In genomic region chr10:114876602-114877300, GRCh38 we compare ENCODE assay signal across 1 cellular context.
TF ChIP-seq lines count a peak whose summit lies in the region.

No MANE protein-coding gene starts in this region.

TF ChIP-seq in HepG2, 621 proteins besides CTCF, POLR2A, EP300 and RAD21 (continued from another document and continues in another):
- TF ChIP-seq ZFP91 (CRISPR knock-in tag; IDR thresholded peaks at IDR 0.05; ENCODE audit: borderline replicate concordance), result peak; percentile 42; the same call in 1 of the 2 replicates
- TF ChIP-seq KDM2A (CRISPR knock-in tag; IDR thresholded peaks at IDR 0.05; ENCODE audit: borderline replicate concordance, low read depth), result peak; percentile 57; the same call in 1 of the 2 replicates
- TF ChIP-seq CEBPB (IDR thresholded peaks at IDR 0.05; ENCODE audit: borderline replicate concordance, low read depth, low read length), result peak; percentile 44; the same call in 1 of the 2 replicates
- TF ChIP-seq, protein P1, sequence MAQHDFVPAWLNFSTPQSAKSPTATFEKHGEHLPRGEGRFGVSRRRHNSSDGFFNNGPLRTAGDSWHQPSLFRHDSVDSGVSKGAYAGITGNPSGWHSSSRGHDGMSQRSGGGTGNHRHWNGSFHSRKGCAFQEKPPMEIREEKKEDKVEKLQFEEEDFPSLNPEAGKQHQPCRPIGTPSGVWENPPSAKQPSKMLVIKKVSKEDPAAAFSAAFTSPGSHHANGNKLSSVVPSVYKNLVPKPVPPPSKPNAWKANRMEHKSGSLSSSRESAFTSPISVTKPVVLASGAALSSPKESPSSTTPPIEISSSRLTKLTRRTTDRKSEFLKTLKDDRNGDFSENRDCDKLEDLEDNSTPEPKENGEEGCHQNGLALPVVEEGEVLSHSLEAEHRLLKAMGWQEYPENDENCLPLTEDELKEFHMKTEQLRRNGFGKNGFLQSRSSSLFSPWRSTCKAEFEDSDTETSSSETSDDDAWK (CRISPR knock-in tag; IDR thresholded peaks at IDR 0.05), result no peak
- TF ChIP-seq ELF3 (CRISPR knock-in tag; IDR thresholded peaks at IDR 0.05), result 0 out of 2 replicates have a peak, but pooled peaks have one; percentile 12
- TF ChIP-seq RXRB (CRISPR knock-in tag; IDR thresholded peaks at IDR 0.05; ENCODE audit: borderline replicate concordance), result 0 out of 2 replicates have a peak, but pooled peaks have one; percentile 40
- no peak for TF ChIP-seq HES4 (CRISPR knock-in tag; IDR thresholded peaks at IDR 0.05; ENCODE audit: borderline replicate concordance)
- TF ChIP-seq, protein P2, sequence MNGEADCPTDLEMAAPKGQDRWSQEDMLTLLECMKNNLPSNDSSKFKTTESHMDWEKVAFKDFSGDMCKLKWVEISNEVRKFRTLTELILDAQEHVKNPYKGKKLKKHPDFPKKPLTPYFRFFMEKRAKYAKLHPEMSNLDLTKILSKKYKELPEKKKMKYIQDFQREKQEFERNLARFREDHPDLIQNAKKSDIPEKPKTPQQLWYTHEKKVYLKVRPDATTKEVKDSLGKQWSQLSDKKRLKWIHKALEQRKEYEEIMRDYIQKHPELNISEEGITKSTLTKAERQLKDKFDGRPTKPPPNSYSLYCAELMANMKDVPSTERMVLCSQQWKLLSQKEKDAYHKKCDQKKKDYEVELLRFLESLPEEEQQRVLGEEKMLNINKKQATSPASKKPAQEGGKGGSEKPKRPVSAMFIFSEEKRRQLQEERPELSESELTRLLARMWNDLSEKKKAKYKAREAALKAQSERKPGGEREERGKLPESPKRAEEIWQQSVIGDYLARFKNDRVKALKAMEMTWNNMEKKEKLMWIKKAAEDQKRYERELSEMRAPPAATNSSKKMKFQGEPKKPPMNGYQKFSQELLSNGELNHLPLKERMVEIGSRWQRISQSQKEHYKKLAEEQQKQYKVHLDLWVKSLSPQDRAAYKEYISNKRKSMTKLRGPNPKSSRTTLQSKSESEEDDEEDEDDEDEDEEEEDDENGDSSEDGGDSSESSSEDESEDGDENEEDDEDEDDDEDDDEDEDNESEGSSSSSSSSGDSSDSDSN (CRISPR knock-in tag; IDR thresholded peaks at IDR 0.05), result no peak
- no peak for TF ChIP-seq ATF4 (CRISPR knock-in tag; IDR thresholded peaks at IDR 0.05)
- TF ChIP-seq ZNF180 (CRISPR knock-in tag; IDR thresholded peaks at IDR 0.05; ENCODE audit: borderline replicate concordance, low read depth), result no peak
- 0 out of 2 replicates have a peak, but pooled peaks have one; percentile 22 for TF ChIP-seq KMT2A (CRISPR knock-in tag; IDR thresholded peaks at IDR 0.05)
- TF ChIP-seq ZNF605 (CRISPR knock-in tag; IDR thresholded peaks at IDR 0.05), result peak; percentile 52; the same call in 1 of the 2 replicates
- 0 out of 2 replicates have a peak, but pooled peaks have one; percentile 31 for TF ChIP-seq ZNF710 (CRISPR knock-in tag; IDR thresholded peaks at IDR 0.05; ENCODE audit: borderline replicate concordance)
- 0 out of 2 replicates have a peak, but pooled peaks have one; percentile 31 for TF ChIP-seq HDAC1 (CRISPR knock-in tag; IDR thresholded peaks at IDR 0.05)
- TF ChIP-seq, protein P3, sequence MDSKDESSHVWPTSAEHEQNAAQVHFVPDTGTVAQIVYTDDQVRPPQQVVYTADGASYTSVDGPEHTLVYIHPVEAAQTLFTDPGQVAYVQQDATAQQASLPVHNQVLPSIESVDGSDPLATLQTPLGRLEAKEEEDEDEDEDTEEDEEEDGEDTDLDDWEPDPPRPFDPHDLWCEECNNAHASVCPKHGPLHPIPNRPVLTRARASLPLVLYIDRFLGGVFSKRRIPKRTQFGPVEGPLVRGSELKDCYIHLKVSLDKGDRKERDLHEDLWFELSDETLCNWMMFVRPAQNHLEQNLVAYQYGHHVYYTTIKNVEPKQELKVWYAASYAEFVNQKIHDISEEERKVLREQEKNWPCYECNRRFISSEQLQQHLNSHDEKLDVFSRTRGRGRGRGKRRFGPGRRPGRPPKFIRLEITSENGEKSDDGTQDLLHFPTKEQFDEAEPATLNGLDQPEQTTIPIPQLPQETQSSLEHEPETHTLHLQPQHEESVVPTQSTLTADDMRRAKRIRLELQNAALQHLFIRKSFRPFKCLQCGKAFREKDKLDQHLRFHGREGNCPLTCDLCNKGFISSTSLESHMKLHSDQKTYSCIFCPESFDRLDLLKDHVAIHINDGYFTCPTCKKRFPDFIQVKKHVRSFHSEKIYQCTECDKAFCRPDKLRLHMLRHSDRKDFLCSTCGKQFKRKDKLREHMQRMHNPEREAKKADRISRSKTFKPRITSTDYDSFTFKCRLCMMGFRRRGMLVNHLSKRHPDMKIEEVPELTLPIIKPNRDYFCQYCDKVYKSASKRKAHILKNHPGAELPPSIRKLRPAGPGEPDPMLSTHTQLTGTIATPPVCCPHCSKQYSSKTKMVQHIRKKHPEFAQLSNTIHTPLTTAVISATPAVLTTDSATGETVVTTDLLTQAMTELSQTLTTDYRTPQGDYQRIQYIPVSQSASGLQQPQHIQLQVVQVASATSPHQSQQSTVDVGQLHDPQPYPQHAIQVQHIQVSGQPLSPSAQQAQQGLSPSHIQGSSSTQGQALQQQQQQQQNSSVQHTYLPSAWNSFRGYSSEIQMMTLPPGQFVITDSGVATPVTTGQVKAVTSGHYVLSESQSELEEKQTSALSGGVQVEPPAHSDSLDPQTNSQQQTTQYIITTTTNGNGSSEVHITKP (CRISPR knock-in tag; IDR thresholded peaks at IDR 0.05; ENCODE audit: low read depth), result 0 out of 2 replicates have a peak, but pooled peaks have one; percentile 23
- peak; percentile 80 for TF ChIP-seq SMC3 (IDR thresholded peaks at IDR 0.05; ENCODE audit: low read length)
- no peak for TF ChIP-seq BCLAF1 (IDR thresholded peaks at IDR 0.05)
- TF ChIP-seq GATAD1 (CRISPR knock-in tag; IDR thresholded peaks at IDR 0.05), result peak; percentile 39; the same call in 1 of the 2 replicates
- no peak for TF ChIP-seq ZNF20 (CRISPR knock-in tag; IDR thresholded peaks at IDR 0.05)
- TF ChIP-seq KIAA2018 (CRISPR knock-in tag; IDR thresholded peaks at IDR 0.05; ENCODE audit: borderline replicate concordance), result no peak
- TF ChIP-seq ZBTB33 (CRISPR knock-in tag; IDR thresholded peaks at IDR 0.05), result no peak
- TF ChIP-seq KDM5B (CRISPR knock-in tag; IDR thresholded peaks at IDR 0.05; ENCODE audit: borderline replicate concordance), result no peak
- TF ChIP-seq CEBPG (CRISPR knock-in tag; IDR thresholded peaks at IDR 0.05), result 0 out of 2 replicates have a peak, but pooled peaks have one; percentile 11
- no peak for TF ChIP-seq HDAC6 (IDR thresholded peaks at IDR 0.05; ENCODE audit: low read depth, low read length)
